ENCODE assay signal across 10 cellular contexts in the genomic region with DNA sequence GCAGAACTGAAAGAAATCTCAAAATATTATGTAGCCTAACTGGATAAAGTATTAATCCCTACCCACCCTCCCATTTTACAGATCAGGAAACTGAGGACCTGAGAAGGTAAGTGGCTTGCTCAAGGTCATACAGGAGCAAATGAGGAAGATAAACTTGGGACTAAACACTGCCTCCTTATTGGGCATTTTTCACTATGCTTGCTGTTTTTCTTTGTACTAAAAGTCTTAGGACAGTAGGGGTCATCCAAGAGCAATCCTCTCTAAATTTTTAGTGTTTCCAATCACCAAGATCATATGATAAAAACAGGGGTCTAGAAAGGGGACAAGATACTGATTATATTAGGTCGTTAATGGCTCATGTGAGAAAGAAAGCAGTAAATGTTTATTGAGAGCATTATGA.
A peak's percentile ranks its signal among the peaks of the same experiment; 100 is the strongest.
DNase-seq lines count a peak whose midpoint lies in the region; ATAC-seq, FAIRE-seq and TF ChIP-seq lines count a peak whose summit lies in the region.
"Had no signal": no experiment of that assay in that cellular context is flagged by ENCODE, and none has a peak within 500 bp of the region (broad histone marks: within the 10 kb centered on the region; RNA-seq: fewer than 3 reads in every experiment).

No MANE protein-coding gene starts in this region.

- no peak overlapping the region for H3K27ac Mint-ChIP-seq in neural progenitor cell

- H3K4me1 ChIP-seq in neural progenitor cell (peaks cover 7% of the 10 kb centered on the region), upper lobe of right lung (no peaks in the 10 kb centered on the region), esophagus squamous epithelium (no peaks in the 10 kb centered on the region)

- H3K36me3 ChIP-seq in bronchial epithelial cell (ENCODE audit: control insufficient read depth, insufficient read depth, low read length) (no peaks in the 10 kb centered on the region), neural progenitor cell (no peaks in the 10 kb centered on the region), upper lobe of right lung (no peaks in the 10 kb centered on the region), esophagus squamous epithelium (no peaks in the 10 kb centered on the region)

- H3K9me3 Mint-ChIP-seq in neural progenitor cell: no peaks in the 10 kb centered on the region

- peaks cover 3% of the 10 kb centered on the region for H3K27me3 Mint-ChIP-seq in neural progenitor cell (ENCODE audit: insufficient read depth, low read depth)

- H3K4me3 Mint-ChIP-seq in neural progenitor cell: no peak overlapping the region

- ATAC-seq in upper lobe of right lung: no peak

- H2AFZ ChIP-seq in neural progenitor cell (replicated peaks): no peak overlapping the region

- H3K4me1 Mint-ChIP-seq in neural progenitor cell: peaks cover 11% of the 10 kb centered on the region

- WGBS in esophagus squamous epithelium, 2 donors: 25 to 38% methylated on average over 1 of the region's 1 CpG

- no peak for TF ChIP-seq POLR2A in esophagus squamous epithelium (IDR thresholded peaks at IDR 0.05)

- no peaks in the 10 kb centered on the region for H3K79me2 ChIP-seq in neural progenitor cell (ENCODE audit: low read depth)

- no peak for FAIRE-seq in bronchial epithelial cell (lab: Jason Lieb, UNC)

- H3K4me3 ChIP-seq in bronchial epithelial cell (ENCODE audit: low read depth, low read length) (no peak overlapping the region), neural progenitor cell (no peak overlapping the region), upper lobe of right lung (no peak overlapping the region), esophagus squamous epithelium (no peak overlapping the region)

- TF ChIP-seq CTCF in bronchial epithelial cell (IDR thresholded peaks at IDR 0.05; ENCODE audit: insufficient read depth, low read length, severe bottlenecking): peak; percentile 21
- peak; percentile 61 for TF ChIP-seq CTCF in neural progenitor cell (IDR thresholded peaks at IDR 0.05)
- TF ChIP-seq CTCF in upper lobe of right lung (IDR thresholded peaks at IDR 0.05): no peak
- no peak for TF ChIP-seq CTCF in esophagus squamous epithelium (IDR thresholded peaks at IDR 0.05)

- intact Hi-C loops in upper lobe of right lung (cut with DNase I): no loop called here
- intact Hi-C loops in esophagus squamous epithelium (cut with DNase I): no loop called here

- DNase-seq in DMS 273 (lab: John Stamatoyannopoulos, UW; ENCODE audit: unreplicated experiment) (peak; percentile 9), DMS 273 treated with DMSO at 0.1 percent for 48 hours (lab: John Stamatoyannopoulos, UW) (no peak), LHCN-M2 (ENCODE audit: low read depth) (peak; percentile 4), bronchial epithelial cell (ENCODE audit: low read depth) (peak; percentile 20), neural progenitor cell (ENCODE audit: low spot score) (peak; percentile 11), upper lobe of right lung (no peak), NCI-H2081 (lab: John Stamatoyannopoulos, UW) (no peak), esophagus squamous epithelium (lab: John Stamatoyannopoulos, UW) (no peak)
- DNase-seq: 8988T, NCI-H187 treated with DMSO at 0.1 percent for 48 hours had no signal

- no peaks in the 10 kb centered on the region for H4K20me1 ChIP-seq in neural progenitor cell (ENCODE audit: low read depth)

- H3K27ac ChIP-seq in neural progenitor cell: no peak overlapping the region
- H3K27ac ChIP-seq in upper lobe of right lung: no peak overlapping the region
- H3K27ac ChIP-seq in esophagus squamous epithelium: no peak overlapping the region

- no peak overlapping the region for H3K9ac ChIP-seq in neural progenitor cell

- H3K36me3 Mint-ChIP-seq in neural progenitor cell: no peaks in the 10 kb centered on the region

- no peaks in the 10 kb centered on the region for H3K27me3 ChIP-seq in bronchial epithelial cell (ENCODE audit: control insufficient read depth, insufficient read depth, low read length)
- no peaks in the 10 kb centered on the region for H3K27me3 ChIP-seq in neural progenitor cell
- no peaks in the 10 kb centered on the region for H3K27me3 ChIP-seq in upper lobe of right lung
- no peaks in the 10 kb centered on the region for H3K27me3 ChIP-seq in esophagus squamous epithelium

- H3K9me3 ChIP-seq in neural progenitor cell (ENCODE audit: low read depth) (no peaks in the 10 kb centered on the region), upper lobe of right lung (no peaks in the 10 kb centered on the region), esophagus squamous epithelium (no peaks in the 10 kb centered on the region)

- H3K4me2 ChIP-seq in neural progenitor cell: no peak overlapping the region

- H3F3A ChIP-seq in neural progenitor cell (ENCODE audit: low read depth): no peaks in the 10 kb centered on the region

Comparison
In these comparisons a context has a peak if more than half of its experiments do, and no peak if none do; other contexts are left out.
1. DNase-seq: peak in DMS 273 (single experiment), LHCN-M2 (single experiment), bronchial epithelial cell (single experiment) and neural progenitor cell (single experiment); none in DMS 273 treated with DMSO at 0.1 percent for 48 hours (single experiment), upper lobe of right lung (single experiment), NCI-H2081 (0 of 2) and esophagus squamous epithelium (single experiment).
2. CTCF ChIP-seq: peak in bronchial epithelial cell (single experiment) and neural progenitor cell (single experiment); none in upper lobe of right lung (single experiment) and esophagus squamous epithelium (0 of 6).